Comparison of ENCODE assay signal across 18 cellular contexts in genomic region chr19:2992958-2993357, GRCh38.
"Had no signal": no experiment of that assay in that cellular context is flagged by ENCODE, and none has a peak within 500 bp of the region (broad histone marks: within the 10 kb centered on the region; RNA-seq: fewer than 3 reads in every experiment).

No MANE protein-coding gene starts in this region.

- H3K4me1 Mint-ChIP-seq: activated naive CD4-positive, alpha-beta T cell treated with anti-CD3 and anti-CD28 coated beads, Interleukin-2, amount 50 U/mL, for 24 hours; naive B cell; stimulated activated naive B cell treated with anti-CD40 and anti-IgM and Interleukin-4, amounts not matched to agents 10 μg/mL and 1 μg/mL and 100 μg/mL, for 72 hours had no signal

- DNase-seq: activated gamma-delta T cell treated with Interleukin-2 at 50 U/mL for 16 hours; activated T-cell treated with anti-CD3 and anti-CD28 coated beads, Interleukin-2, amount 50 U/mL, for 1 hour; anterior cingulate cortex; body of pancreas; effector CD4-positive, alpha-beta T cell; erythroblast; foreskin fibroblast; kidney; lower lobe of right lung; naive B cell; small intestine; stimulated activated CD4-positive, alpha-beta T cell treated with anti-CD3 and anti-CD28 coated beads, Interleukin-15, amount 100 ng/mL, for 24 hours; stimulated activated naive B cell treated with anti-CD40 and anti-IgM and Interleukin-4, amounts not matched to agents 10 μg/mL and 1 μg/mL and 100 μg/mL, for 72 hours; trophoblast cell; uterus had no signal

- H3K36me3 Mint-ChIP-seq: naive B cell, WTC11 had no signal

- H3K4me3 Mint-ChIP-seq: activated naive CD4-positive, alpha-beta T cell treated with anti-CD3 and anti-CD28 coated beads, Interleukin-2, amount 50 U/mL, for 24 hours; naive B cell; stimulated activated naive B cell treated with anti-CD40 and anti-IgM and Interleukin-4, amounts not matched to agents 10 μg/mL and 1 μg/mL and 100 μg/mL, for 72 hours; WTC11 had no signal

- H3K9me3 ChIP-seq: body of pancreas, lower lobe of right lung, uterus had no signal

- H3K27ac Mint-ChIP-seq: activated naive CD4-positive, alpha-beta T cell treated with anti-CD3 and anti-CD28 coated beads, Interleukin-2, amount 50 U/mL, for 24 hours; stimulated activated naive B cell treated with anti-CD40 and anti-IgM and Interleukin-4, amounts not matched to agents 10 μg/mL and 1 μg/mL and 100 μg/mL, for 72 hours; WTC11 had no signal

- H3K27ac ChIP-seq: body of pancreas, cardiac muscle cell, lower lobe of right lung, uterus had no signal

- H3K4me1 ChIP-seq: body of pancreas, lower lobe of right lung, uterus had no signal

- H3K27me3 Mint-ChIP-seq: activated naive CD4-positive, alpha-beta T cell treated with anti-CD3 and anti-CD28 coated beads, Interleukin-2, amount 50 U/mL, for 24 hours had no signal

- H3K27me3 ChIP-seq: body of pancreas, cardiac muscle cell, uterus had no signal

- H3K9me3 Mint-ChIP-seq: activated naive CD4-positive, alpha-beta T cell treated with anti-CD3 and anti-CD28 coated beads, Interleukin-2, amount 50 U/mL, for 24 hours; naive B cell; stimulated activated naive B cell treated with anti-CD40 and anti-IgM and Interleukin-4, amounts not matched to agents 10 μg/mL and 1 μg/mL and 100 μg/mL, for 72 hours; WTC11 had no signal

- H3K4me3 ChIP-seq: body of pancreas, cardiac muscle cell, lower lobe of right lung, uterus had no signal

- H3K36me3 ChIP-seq: cardiac muscle cell, uterus had no signal
